In the genomic region with DNA sequence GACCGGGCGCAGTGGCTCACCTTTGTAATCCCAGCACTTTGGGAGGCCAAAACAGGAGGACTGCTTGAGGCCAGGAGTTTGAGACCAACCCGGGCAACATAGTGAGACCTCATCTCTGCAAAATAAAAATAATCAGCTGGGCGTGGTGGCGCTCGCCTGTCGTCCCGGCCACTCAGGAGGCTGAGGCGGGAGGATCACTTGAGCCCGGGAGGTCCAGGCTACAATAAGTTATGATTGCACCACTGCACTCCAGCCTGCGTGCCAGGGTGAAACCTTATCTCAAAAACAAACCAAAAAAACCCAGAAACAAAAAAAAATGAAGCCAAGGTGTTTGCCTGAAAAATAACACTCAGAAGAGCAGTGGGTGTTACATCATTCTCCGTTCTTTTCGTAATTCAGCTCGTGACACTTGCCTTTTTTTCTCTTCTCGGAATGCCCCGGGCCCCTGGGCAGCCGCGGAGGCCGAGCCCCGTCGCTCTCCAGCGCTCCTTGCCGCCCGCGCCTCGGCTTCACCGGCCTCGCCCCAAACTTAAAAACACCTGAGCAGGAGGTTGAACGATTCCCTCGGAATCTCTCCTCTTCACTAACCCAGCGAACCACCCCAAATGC, we compare ENCODE assay signal across 8 cellular contexts. TPM values are rescaled to one million over a fixed set of nuclear protein-coding genes. Genes with fewer than 3 reads are reported as not detected.
DNase-seq lines count a peak whose midpoint lies in the region; ATAC-seq and TF ChIP-seq lines count a peak whose summit lies in the region.

No MANE protein-coding gene starts in this region.

- peak overlapping the region; percentile 70 for H3K4me3 ChIP-seq in neuron (ENCODE audit: low read length)

- H3K27me3 ChIP-seq in neuron (ENCODE audit: insufficient read depth, low read length), result no peaks in the 10 kb centered on the region

- H3K36me3 Mint-ChIP-seq in activated T-cell treated with anti-CD3 and anti-CD28 coated beads, Interleukin-2, amount 50 U/mL, for 4 hours (ENCODE audit: insufficient read depth), result peaks cover 27% of the 10 kb centered on the region
- peaks cover 42% of the 10 kb centered on the region for H3K36me3 Mint-ChIP-seq in WTC11

- H3K27me3 Mint-ChIP-seq in activated T-cell treated with anti-CD3 and anti-CD28 coated beads, Interleukin-2, amount 50 U/mL, for 4 hours (ENCODE audit: low read depth), result no peaks in the 10 kb centered on the region
- no peaks in the 10 kb centered on the region for H3K27me3 Mint-ChIP-seq in WTC11 (ENCODE audit: low read depth)

- H3K4me1 Mint-ChIP-seq in activated T-cell treated with anti-CD3 and anti-CD28 coated beads, Interleukin-2, amount 50 U/mL, for 4 hours (ENCODE audit: low read depth), result peaks cover 45% of the 10 kb centered on the region
- H3K4me1 Mint-ChIP-seq in WTC11, result peaks cover 42% of the 10 kb centered on the region

- peaks cover 11% of the 10 kb centered on the region for H3K36me3 ChIP-seq in neuron (ENCODE audit: insufficient read depth, low read length)

- H3K4me1 ChIP-seq in neuron (ENCODE audit: insufficient read depth, low read length), result peaks cover 22% of the 10 kb centered on the region

- H2AFZ ChIP-seq in neuron (ENCODE audit: low read depth, low read length), result peak overlapping the region; percentile 97

- peak overlapping the region; percentile 99 for H3K4me3 Mint-ChIP-seq in activated T-cell treated with anti-CD3 and anti-CD28 coated beads, Interleukin-2, amount 50 U/mL, for 4 hours
- H3K4me3 Mint-ChIP-seq in WTC11, result peak overlapping the region; percentile 97

- H3K9me3 ChIP-seq in neuron (ENCODE audit: low read length), result no peaks in the 10 kb centered on the region

- peak; percentile 35 for DNase-seq in activated T-cell treated with anti-CD3 and anti-CD28 coated beads, Interleukin-2, amount 50 U/mL, for 4 hours
- no peak for DNase-seq in activated T-cell treated with anti-CD3 and anti-CD28 coated beads, Interleukin-2, amount 50 U/mL, for 1 hour
- no peak for DNase-seq in WTC11 (ENCODE audit: low spot score)
- no peak for DNase-seq in hepatic stellate cell (ENCODE audit: low spot score)

- no peak for TF ChIP-seq CTCF in WTC11 (IDR thresholded peaks at IDR 0.05)

- no peaks in the 10 kb centered on the region for H3K9me3 Mint-ChIP-seq in activated T-cell treated with anti-CD3 and anti-CD28 coated beads, Interleukin-2, amount 50 U/mL, for 4 hours
- no peaks in the 10 kb centered on the region for H3K9me3 Mint-ChIP-seq in WTC11

- H3K27ac Mint-ChIP-seq in WTC11, result peak overlapping the region; percentile 94

- POLR2A ChIA-PET in WTC11 (lab: Charles Lee), result interaction anchor here (0.6 to 1.3 kb wide), 8 partner anchors 9 to 147 kb away, joined by 3 to 4 read pairs (median 3); a partner anchor contains a TSS

- CTCF ChIA-PET in WTC11 (lab: Charles Lee), result interaction anchor here (0.6 to 3.3 kb wide), 26 partner anchors 8 to 543 kb away, joined by 3 to 27 read pairs (median 4); a partner anchor contains a TSS

- peak; percentile 29 to 32 for ATAC-seq in activated T-cell treated with anti-CD3 and anti-CD28 coated beads, Interleukin-2, amount 50 U/mL, for 4 hours
- peak; percentile 15 for ATAC-seq in HG03460 (IDR thresholded peaks at IDR 0.05; ENCODE audit: unreplicated experiment)
- ATAC-seq in WTC11, result peak; percentile 9; the same call in 1 of the 2 replicates
- peak; percentile 18 for ATAC-seq in esophagus mucosa
- no peak for ATAC-seq in GM21619 (IDR thresholded peaks at IDR 0.05; ENCODE audit: unreplicated experiment)

TF ChIP-seq in WTC11, 78 proteins besides CTCF, POLR2A, EP300 and RAD21:
- TF ChIP-seq HMGA2 (CRISPR knock-in tag; IDR thresholded peaks at IDR 0.05), result no peak
- peak; percentile 82 for TF ChIP-seq GABPB1 (CRISPR knock-in tag; IDR thresholded peaks at IDR 0.05)
- no peak for TF ChIP-seq JUN (CRISPR knock-in tag; IDR thresholded peaks at IDR 0.05)
- TF ChIP-seq, protein P1, sequence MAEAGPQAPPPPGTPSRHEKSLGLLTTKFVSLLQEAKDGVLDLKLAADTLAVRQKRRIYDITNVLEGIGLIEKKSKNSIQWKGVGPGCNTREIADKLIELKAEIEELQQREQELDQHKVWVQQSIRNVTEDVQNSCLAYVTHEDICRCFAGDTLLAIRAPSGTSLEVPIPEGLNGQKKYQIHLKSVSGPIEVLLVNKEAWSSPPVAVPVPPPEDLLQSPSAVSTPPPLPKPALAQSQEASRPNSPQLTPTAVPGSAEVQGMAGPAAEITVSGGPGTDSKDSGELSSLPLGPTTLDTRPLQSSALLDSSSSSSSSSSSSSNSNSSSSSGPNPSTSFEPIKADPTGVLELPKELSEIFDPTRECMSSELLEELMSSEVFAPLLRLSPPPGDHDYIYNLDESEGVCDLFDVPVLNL (CRISPR knock-in tag; IDR thresholded peaks at IDR 0.05; ENCODE audit: borderline replicate concordance, low read depth), result no peak
- TF ChIP-seq ZNF396 (CRISPR knock-in tag; IDR thresholded peaks at IDR 0.05; ENCODE audit: borderline replicate concordance), result no peak
- no peak for TF ChIP-seq NR2C2 (CRISPR knock-in tag; IDR thresholded peaks at IDR 0.05)

RNA-seq across cellular contexts. Expression of a gene that starts 17.0 kb away (rescaled TPM):
- total RNA-seq in activated T-cell treated with anti-CD3 and anti-CD28 coated beads, Interleukin-2, amount 50 U/mL, for 4 hours, result not detected
- 2.7 to 4.5 TPM (median 4.0 TPM) in 3 replicates for total RNA-seq in WTC11 (2021)
- 0.64 TPM for total RNA-seq in esophagus mucosa

RNA-seq across cellular contexts. Expression of a gene that starts 19.4 kb away (rescaled TPM):
- total RNA-seq in activated T-cell treated with anti-CD3 and anti-CD28 coated beads, Interleukin-2, amount 50 U/mL, for 4 hours, result not detected
- total RNA-seq in WTC11 (2021), result 3.6 to 5.3 TPM (median 5.1 TPM) in 3 replicates
- 2.6 TPM for total RNA-seq in esophagus mucosa

RNA-seq across cellular contexts. Expression of a gene that starts 28.8 kb away (rescaled TPM):
- not detected for total RNA-seq in activated T-cell treated with anti-CD3 and anti-CD28 coated beads, Interleukin-2, amount 50 U/mL, for 4 hours
- total RNA-seq in WTC11 (2021), result 0.30 TPM in 1 of 3 replicates, not detected in the others
- 24.0 TPM for total RNA-seq in esophagus mucosa

RNA-seq across cellular contexts. Expression of a gene that starts 55.6 kb away (rescaled TPM):
- total RNA-seq in activated T-cell treated with anti-CD3 and anti-CD28 coated beads, Interleukin-2, amount 50 U/mL, for 4 hours, result 10 to 100 TPM; 29.5 to 37.0 (median 34.3) TPM
- 28.6 to 33.0 TPM (median 31.5 TPM) in 3 replicates for total RNA-seq in WTC11 (2021)
- total RNA-seq in esophagus mucosa, result 36.8 TPM

Comparison
In these comparisons a context has a peak if more than half of its experiments do, and no peak if none do; other contexts are left out.
1. RNA of a gene that starts 28.8 kb away (total RNA-seq): 24.0 TPM in esophagus mucosa (single experiment); 0.30 TPM in WTC11 and not detected in activated T-cell treated with anti-CD3 and anti-CD28 coated beads, Interleukin-2, amount 50 U/mL, for 4 hours; every median in the first group is over 10 times any median in the second.